10 cellular contexts compared by ENCODE assay signal in the genomic region with DNA sequence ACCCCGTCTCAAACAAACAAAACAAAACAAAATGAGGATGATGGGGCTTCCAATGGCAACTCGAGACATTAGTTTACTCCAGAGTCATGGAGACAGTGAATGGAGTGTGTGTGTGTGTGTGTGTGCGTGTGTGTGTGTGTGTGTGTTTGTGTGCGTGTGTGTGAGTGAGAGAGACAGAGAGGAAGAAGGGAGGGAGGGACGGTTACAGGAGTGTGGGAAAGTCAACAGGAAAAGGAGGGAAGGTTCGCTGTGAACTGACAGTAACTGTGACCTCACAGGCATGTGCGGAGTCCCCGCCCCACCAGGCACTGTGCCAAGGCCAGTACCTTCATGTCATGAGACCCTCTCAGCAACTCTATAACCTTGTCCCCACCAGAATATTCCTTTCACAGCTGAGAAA. TPM values are rescaled to one million over a fixed set of nuclear protein-coding genes. Genes with fewer than 3 reads are reported as not detected.
DNase-seq lines count a peak whose midpoint lies in the region; ATAC-seq, FAIRE-seq and TF ChIP-seq lines count a peak whose summit lies in the region.
"Not testable (repeated sequence)": the region's sequence is repeated elsewhere in the genome, so short reads cannot be mapped to it uniquely, and the experiment has no call there.
"Had no signal": no experiment of that assay in that cellular context is flagged by ENCODE, and none has a peak within 500 bp of the region (broad histone marks: within the 10 kb centered on the region; RNA-seq: fewer than 3 reads in every experiment).

No MANE protein-coding gene starts in this region.

- CTCF ChIA-PET in HepG2 (lab: Yijun Ruan, JAX; ENCODE audit: low intra/inter-chr PET ratio, low total read pairs) = not testable (repeated sequence)

- not testable (repeated sequence) for H2AFZ ChIP-seq in HepG2 (ENCODE audit: low read length)

- H3K4me3 ChIP-seq in RWPE2 (ENCODE audit: severe bottlenecking); body of pancreas; fibroblast of mammary gland (ENCODE audit: control insufficient read depth, low read depth, low read length); HepG2 (replicated peaks in 1 of 3; ENCODE audit: insufficient read depth in 1 of 3, low read depth in 2 of 3, low read length in 3 of 3); retinal pigment epithelial cell (ENCODE audit: low read length): not testable (repeated sequence)

- not testable (repeated sequence) for TF ChIP-seq POLR2A in body of pancreas (IDR thresholded peaks at IDR 0.05); HepG2 (IDR thresholded peaks at IDR 0.05; ENCODE audit: insufficient read depth in 1 of 2, low read depth in 2 of 2, low read length in 2 of 2)

- H3K9me3 ChIP-seq in RWPE2 (ENCODE audit: severe bottlenecking); body of pancreas; HepG2 (ENCODE audit: low read length): not testable (repeated sequence)

- H3K27ac ChIP-seq in RWPE2 (ENCODE audit: poor library complexity, severe bottlenecking); body of pancreas; HepG2 (ENCODE audit: extremely low read length, insufficient read depth, low read length): not testable (repeated sequence)

- peak overlapping the region; percentile 45; the same call in 1 of the 2 replicates for H3K4me2 ChIP-seq in HepG2 (ENCODE audit: low read depth, low read length)

- not testable (repeated sequence) for TF ChIP-seq CTCF in RWPE2 (IDR thresholded peaks at IDR 0.05; ENCODE audit: poor library complexity, severe bottlenecking); body of pancreas (IDR thresholded peaks at IDR 0.05); fibroblast of mammary gland (conservative IDR thresholded peaks at IDR 0.05; ENCODE audit: control insufficient read depth, insufficient read depth, low read depth, low read length); HepG2 (CRISPR knock-in tag; IDR thresholded peaks at IDR 0.05); retinal pigment epithelial cell (conservative IDR thresholded peaks at IDR 0.05; ENCODE audit: low read depth, low read length)

- BruUV-seq in HepG2 (replicated peaks; lab: Mats Ljungman, UMichigan) = not testable (repeated sequence)

- intact Hi-C loops in body of pancreas (cut with DNase I); HepG2 (cut with micrococcal nuclease; ENCODE audit: unreplicated experiment): not testable (repeated sequence)

- TF ChIP-seq RAD21 in HepG2 (CRISPR knock-in tag; IDR thresholded peaks at IDR 0.05) = not testable (repeated sequence)

- DNase-seq in DMS153 (lab: John Stamatoyannopoulos, UW) (peak; percentile 87), KBM-7 (peak; percentile 54), NCI-H2227 (lab: John Stamatoyannopoulos, UW; ENCODE audit: unreplicated experiment) (peak; percentile 63), body of pancreas (peak in 3 of 4 donors; percentile 32 to 57 (median 54)), fibroblast of mammary gland (ENCODE audit: low read depth) (peak; percentile 41), HepG2 (ENCODE audit: low spot score) (peak; percentile 73), retinal pigment epithelial cell (ENCODE audit: low read depth) (peak; percentile 25)
- DNase-seq in RWPE2 (ENCODE audit: low spot score) = not testable (repeated sequence)

- in situ Hi-C loops in KBM-7 (cut with MboI; ENCODE audit: low pct_unique_long_range_greater_than_20kb, low sequenced_read_pairs); HepG2 (cut with HindIII; ENCODE audit: extremely low pct_ligation_motif_present, low pct_unique_long_range_greater_than_20kb): not testable (repeated sequence)

- TF ChIP-seq EP300 in HepG2 (IDR thresholded peaks at IDR 0.05; ENCODE audit: low read depth in 2 of 2, low read length in 2 of 2) = not testable (repeated sequence)
- 0 out of 2 replicates have a peak, but pooled peaks have one; percentile 20 for TF ChIP-seq EP300 in HepG2 (CRISPR knock-in tag; IDR thresholded peaks at IDR 0.05; ENCODE audit: borderline replicate concordance)

- POLR2A ChIA-PET in HepG2 (lab: Yijun Ruan, JAX) = not testable (repeated sequence)

- H3K4me1 ChIP-seq in RWPE2 (ENCODE audit: insufficient read depth, poor library complexity, severe bottlenecking); body of pancreas: not testable (repeated sequence)
- H3K4me1 ChIP-seq in HepG2 (ENCODE audit: insufficient read depth, low read length) = peaks cover 55% of the 10 kb centered on the region

- H3K79me2 ChIP-seq in HepG2 (ENCODE audit: insufficient read depth, low read length) = not testable (repeated sequence)

- ATAC-seq in RWPE2 (ENCODE audit: low read depth) (peak; percentile 35; the same call in 2 of the 3 replicates), body of pancreas (peak; percentile 50), HepG2 (peak; percentile 16; the same call in 1 of the 3 replicates)

- not testable (repeated sequence) for H3K36me3 ChIP-seq in RWPE2 (ENCODE audit: low read depth); body of pancreas (replicated peaks in 1 of 2; ENCODE audit: insufficient read depth in 1 of 2, low read depth in 2 of 2); HepG2 (replicated peaks in 1 of 2; ENCODE audit: control insufficient read depth in 1 of 2, insufficient read depth in 2 of 2, low read length in 2 of 2)

- WGBS in body of pancreas, 2 donors = 17% methylated on average over 8 of the region's 8 CpGs
- 10% methylated on average over 8 of the region's 8 CpGs for WGBS in HepG2 (ENCODE audit: low lambda C conversion rate)

- FAIRE-seq in HepG2 (lab: Jason Lieb, UNC) = peak; percentile 49

- not testable (repeated sequence) for H3K27me3 ChIP-seq in RWPE2 (ENCODE audit: insufficient read depth, poor library complexity, severe bottlenecking); body of pancreas; HepG2 (ENCODE audit: control insufficient read depth in 1 of 2, insufficient read depth in 2 of 2, low read length in 2 of 2)

- H4K20me1 ChIP-seq in HepG2 (ENCODE audit: insufficient read depth, low read length) = not testable (repeated sequence)

- peak overlapping the region; percentile 34; the same call in 1 of the 2 replicates for H3K9ac ChIP-seq in HepG2 (ENCODE audit: insufficient read depth, low read depth, low read length)

TF ChIP-seq in HepG2, 621 proteins besides CTCF, POLR2A, EP300 and RAD21 (continues in another document):
- TF ChIP-seq, protein P1, sequence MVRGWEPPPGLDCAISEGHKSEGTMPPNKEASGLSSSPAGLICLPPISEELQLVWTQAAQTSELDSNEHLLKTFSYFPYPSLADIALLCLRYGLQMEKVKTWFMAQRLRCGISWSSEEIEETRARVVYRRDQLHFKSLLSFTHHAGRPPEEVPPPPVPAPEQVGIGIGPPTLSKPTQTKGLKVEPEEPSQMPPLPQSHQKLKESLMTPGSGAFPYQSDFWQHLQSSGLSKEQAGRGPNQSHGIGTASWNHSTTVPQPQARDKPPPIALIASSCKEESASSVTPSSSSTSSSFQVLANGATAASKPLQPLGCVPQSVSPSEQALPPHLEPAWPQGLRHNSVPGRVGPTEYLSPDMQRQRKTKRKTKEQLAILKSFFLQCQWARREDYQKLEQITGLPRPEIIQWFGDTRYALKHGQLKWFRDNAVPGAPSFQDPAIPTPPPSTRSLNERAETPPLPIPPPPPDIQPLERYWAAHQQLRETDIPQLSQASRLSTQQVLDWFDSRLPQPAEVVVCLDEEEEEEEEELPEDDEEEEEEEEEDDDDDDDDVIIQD (CRISPR knock-in tag; IDR thresholded peaks at IDR 0.05; ENCODE audit: low read depth) = 0 out of 2 replicates have a peak, but pooled peaks have one; percentile 40
- not testable (repeated sequence) for TF ChIP-seq SOX6 (IDR thresholded peaks at IDR 0.05)
- 0 out of 2 replicates have a peak, but pooled peaks have one; percentile 27 for TF ChIP-seq SOX6 (CRISPR knock-in tag; IDR thresholded peaks at IDR 0.05)
- TF ChIP-seq, protein P2, sequence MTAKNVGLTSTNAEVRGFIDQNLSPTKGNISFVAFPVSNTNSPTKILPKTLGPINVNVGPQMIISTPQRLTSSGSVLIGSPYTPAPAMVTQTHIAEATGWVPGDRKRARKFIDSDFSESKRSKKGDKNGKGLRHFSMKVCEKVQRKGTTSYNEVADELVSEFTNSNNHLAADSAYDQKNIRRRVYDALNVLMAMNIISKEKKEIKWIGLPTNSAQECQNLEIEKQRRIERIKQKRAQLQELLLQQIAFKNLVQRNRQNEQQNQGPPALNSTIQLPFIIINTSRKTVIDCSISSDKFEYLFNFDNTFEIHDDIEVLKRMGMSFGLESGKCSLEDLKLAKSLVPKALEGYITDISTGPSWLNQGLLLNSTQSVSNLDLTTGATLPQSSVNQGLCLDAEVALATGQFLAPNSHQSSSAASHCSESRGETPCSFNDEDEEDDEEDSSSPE (CRISPR knock-in tag; IDR thresholded peaks at IDR 0.05) = 0 out of 2 replicates have a peak, but pooled peaks have one; percentile 52
- TF ChIP-seq NFYC (CRISPR knock-in tag; IDR thresholded peaks at IDR 0.05) = 0 out of 2 replicates have a peak, but pooled peaks have one; percentile 15

RNA-seq across cellular contexts. Expression of a gene that starts 13.6 kb away (rescaled TPM):
- total RNA-seq in body of pancreas = 1 to 10 TPM in 1 of 2 donors, under 1 TPM in 1; 0.26 to 3.0 TPM
- 0.87 and 2.2 TPM in 2 replicates for total RNA-seq in HepG2 (2016; rRNA removed; fragmentation: Illumina TruSeq; extraction: Trizol)
- total RNA-seq in HepG2 (2016; cell fraction: cytosol; rRNA removed; fragmentation: Illumina TruSeq; extraction: Trizol; ENCODE audit: low read depth) = 0.88 and 1.5 TPM in 2 replicates
- total RNA-seq in HepG2 (2016; cell fraction: insoluble cytoplasmic fraction; rRNA removed; fragmentation: Illumina TruSeq; extraction: Trizol) = 1.0 and 2.2 TPM in 2 replicates
- 2.2 and 2.9 TPM in 2 replicates for total RNA-seq in HepG2 (2016; cell fraction: membrane; rRNA removed; fragmentation: Illumina TruSeq; extraction: Trizol)
- 1.5 and 1.7 TPM in 2 replicates for total RNA-seq in HepG2 (2016; cell fraction: nucleus; rRNA removed; fragmentation: Illumina TruSeq; extraction: Trizol)
- polyA plus RNA-seq in HepG2 (2011; rRNA removed) = 0.53 and 0.94 TPM in 2 replicates
- polyA plus RNA-seq in HepG2 (2011; cell fraction: cytosol; rRNA removed) = 0.90 and 1.4 TPM in 2 replicates
- polyA plus RNA-seq in HepG2 (2011; cell fraction: nucleus; rRNA removed) = 1.0 and 1.3 TPM in 2 replicates
- 0.43 and 0.53 TPM in 2 replicates for polyA plus RNA-seq in HepG2 (2012)
- 0.84 and 1.2 TPM in 2 replicates for polyA plus RNA-seq in HepG2 (2016; cell fraction: cytosol; fragmentation: Illumina TruSeq; extraction: Trizol; ENCODE audit: low read depth)
- polyA plus RNA-seq in HepG2 (2016; cell fraction: insoluble cytoplasmic fraction; fragmentation: Illumina TruSeq; extraction: Trizol; ENCODE audit: low read depth) = 0.85 and 1.4 TPM in 2 replicates
- polyA plus RNA-seq in HepG2 (2016; cell fraction: membrane; fragmentation: Illumina TruSeq; extraction: Trizol; ENCODE audit: low read depth) = 1.8 and 2.0 TPM in 2 replicates
- 2.1 and 2.2 TPM in 2 replicates for polyA plus RNA-seq in HepG2 (2016; cell fraction: nucleus; fragmentation: Illumina TruSeq; extraction: Trizol; ENCODE audit: insufficient read depth, low read depth)
- polyA minus RNA-seq in HepG2 (2011; rRNA and poly(A)+ RNA removed; ENCODE audit: low replicate concordance) = 0.54 and 5.2 TPM in 2 replicates
- 1.2 and 1.4 TPM in 2 replicates for polyA minus RNA-seq in HepG2 (2011; cell fraction: cytosol; rRNA and poly(A)+ RNA removed)
- polyA minus RNA-seq in HepG2 (2011; cell fraction: nucleus; rRNA and poly(A)+ RNA removed) = 1.5 and 2.3 TPM in 2 replicates
- total RNA-seq: G401, MCF 10A had no signal
